In genomic region chr2:187424156-187424555, GRCh38 we compare ENCODE assay signal across 1 cellular context.
TF ChIP-seq lines count a peak whose summit lies in the region.

No MANE protein-coding gene starts in this region.

TF ChIP-seq in HCT116, 20 proteins besides CTCF, POLR2A, EP300 and RAD21 (continued from another document):
- no peak for TF ChIP-seq REST (IDR thresholded peaks at IDR 0.05; ENCODE audit: low read depth)
- no peak for TF ChIP-seq ZBTB33 (IDR thresholded peaks at IDR 0.05; ENCODE audit: extremely low read depth, insufficient replicate concordance, low read length)
- TF ChIP-seq ZNF274 (IDR thresholded peaks at IDR 0.05; ENCODE audit: low read depth, low read length), result no peak
